ENCODE assay signal across 8 cellular contexts in genomic region chr6:42726485-42727083, GRCh38. TPM values are rescaled to one million over a fixed set of nuclear protein-coding genes. Genes with fewer than 3 reads are reported as not detected.
DNase-seq lines count a peak whose midpoint lies in the region; ATAC-seq and TF ChIP-seq lines count a peak whose summit lies in the region.

No MANE protein-coding gene starts in this region.

- H3K9me3 ChIP-seq in Caco-2 (no peaks in the 10 kb centered on the region), Loucy (ENCODE audit: insufficient read depth, low read depth, low read length) (no peaks in the 10 kb centered on the region), neuronal stem cell (replicated peaks in 1 of 2; ENCODE audit: control insufficient read depth in 2 of 2, insufficient read depth in 1 of 2, low read depth in 1 of 2, low read length in 2 of 2) (no peaks in the 10 kb centered on the region)

- H2BK12ac ChIP-seq in neuronal stem cell (ENCODE audit: low read length), result no peak overlapping the region

- H2BK120ac ChIP-seq in neuronal stem cell (ENCODE audit: low read depth, low read length), result no peak overlapping the region

- H3K27me3 ChIP-seq in Caco-2 (replicated peaks; ENCODE audit: control insufficient read depth, insufficient read depth, low read length) (no peaks in the 10 kb centered on the region), Loucy (ENCODE audit: insufficient read depth, low read length, poor library complexity, severe bottlenecking) (no peaks in the 10 kb centered on the region), neuronal stem cell (ENCODE audit: control insufficient read depth in 3 of 3, insufficient read depth in 3 of 3, low read depth in 1 of 3, low read length in 3 of 3) (peaks cover 0 to 15% (median 0%) of the 10 kb centered on the region in 3 experiments)

- no peak overlapping the region for H3K23ac ChIP-seq in neuronal stem cell (ENCODE audit: low read depth, low read length, poor library complexity)

- intact Hi-C loops in Caco-2 (cut with micrococcal nuclease; ENCODE audit: unreplicated experiment), result loop anchor here (1.0 kb wide), 3 partner anchors 65 to 173 kb away; no protein-coding TSS in a partner anchor

- peak overlapping the region; percentile 43 for H3K9ac ChIP-seq in Loucy (ENCODE audit: low read depth, low read length, poor library complexity, severe bottlenecking)
- H3K9ac ChIP-seq in neuronal stem cell (ENCODE audit: low read depth, low read length, poor library complexity), result no peak overlapping the region

- no peak overlapping the region for H3K27ac Mint-ChIP-seq in Caco-2 (ENCODE audit: unreplicated experiment)

- no peaks in the 10 kb centered on the region for H3K27me3 Mint-ChIP-seq in Caco-2 (ENCODE audit: insufficient read depth, unreplicated experiment)

- H3K36me3 ChIP-seq in Caco-2 (ENCODE audit: control insufficient read depth, insufficient read depth, low read length), result no peaks in the 10 kb centered on the region
- H3K36me3 ChIP-seq in Loucy (ENCODE audit: insufficient read depth, low read length), result no peaks in the 10 kb centered on the region
- no peaks in the 10 kb centered on the region for H3K36me3 ChIP-seq in neuronal stem cell (replicated peaks in 1 of 2; ENCODE audit: control insufficient read depth in 2 of 2, insufficient read depth in 2 of 2, low read length in 2 of 2)

- H3K4me2 ChIP-seq in Loucy (ENCODE audit: low read depth, low read length, poor library complexity, severe bottlenecking), result peak overlapping the region; percentile 75
- no peak overlapping the region for H3K4me2 ChIP-seq in neuronal stem cell (ENCODE audit: insufficient read depth, low read length, poor library complexity, severe bottlenecking)

- no peak overlapping the region for H3K18ac ChIP-seq in neuronal stem cell (ENCODE audit: low read length)

- H3F3A ChIP-seq in Loucy (ENCODE audit: low read depth), result no peaks in the 10 kb centered on the region

- H3K9me3 Mint-ChIP-seq in Caco-2 (ENCODE audit: unreplicated experiment), result no peaks in the 10 kb centered on the region

- CTCF ChIA-PET in Caco-2 (lab: Charles Lee), result interaction anchor here (0.6 to 2.4 kb wide), 6 partner anchors 19 to 72 kb away, joined by 3 to 34 read pairs (median 4); partner anchors contain the start of gene TBCC

- H3K14ac ChIP-seq in neuronal stem cell (ENCODE audit: low read length), result no peak overlapping the region

- H4K20me1 ChIP-seq in Loucy (ENCODE audit: insufficient read depth, low read length, poor library complexity, severe bottlenecking), result no peaks in the 10 kb centered on the region

- no peaks in the 10 kb centered on the region for H3K36me3 Mint-ChIP-seq in Caco-2 (ENCODE audit: insufficient read depth, unreplicated experiment)

- POLR2A ChIA-PET in Caco-2 (lab: Charles Lee), result no interaction called here

- no TSS peak for BruUV-seq in Caco-2 (replicated peaks; lab: Mats Ljungman, UMichigan)

- peaks cover 12% of the 10 kb centered on the region for H3K4me1 Mint-ChIP-seq in Caco-2 (ENCODE audit: low read depth, unreplicated experiment)

- H3K4me3 ChIP-seq in Caco-2 (ENCODE audit: low read depth, low read length) (peak overlapping the region; percentile 30), Loucy (ENCODE audit: low read length, poor library complexity, severe bottlenecking) (peak overlapping the region; percentile 58), foreskin fibroblast (ENCODE audit: low read depth in 1 of 2, low read length in 2 of 2) (peak overlapping the region; percentile 37 to 61), neuronal stem cell (ENCODE audit: low read length in 2 of 2) (no peak overlapping the region)

- no peaks in the 10 kb centered on the region for H3K9me2 ChIP-seq in Loucy (replicated peaks; ENCODE audit: low read depth, low read length)

- no peak overlapping the region for H4K8ac ChIP-seq in neuronal stem cell (ENCODE audit: low read depth, low read length)

- no peak overlapping the region for H2BK5ac ChIP-seq in neuronal stem cell (ENCODE audit: low read length)

- TF ChIP-seq CTCF in Caco-2 (IDR thresholded peaks at IDR 0.05; ENCODE audit: insufficient read depth in 1 of 2, low read depth in 1 of 2, low read length in 1 of 2, severe bottlenecking in 1 of 2, unreplicated experiment in 1 of 2) (peak; percentile 77 to 79), Loucy (conservative IDR thresholded peaks at IDR 0.05; ENCODE audit: low read length) (peak; percentile 91), foreskin fibroblast (IDR thresholded peaks at IDR 0.05; ENCODE audit: low read depth, low read length) (peak; percentile 86)

- no peaks in the 10 kb centered on the region for H3K79me1 ChIP-seq in neuronal stem cell (ENCODE audit: low read depth, low read length)

- no peaks in the 10 kb centered on the region for H3K79me2 ChIP-seq in Loucy (ENCODE audit: insufficient read depth, low read length)

- no peak overlapping the region for H3K27ac ChIP-seq in neuronal stem cell (replicated peaks; ENCODE audit: low read length)

- no peak overlapping the region for H3K4ac ChIP-seq in neuronal stem cell (ENCODE audit: low read length)

- peak; percentile 82 for ATAC-seq in GM21528 (IDR thresholded peaks at IDR 0.05; ENCODE audit: low FRiP score, unreplicated experiment)

- no peak overlapping the region for H4K91ac ChIP-seq in neuronal stem cell (ENCODE audit: low read depth, low read length, poor library complexity)

- no peak overlapping the region for H2BK15ac ChIP-seq in neuronal stem cell (ENCODE audit: low read length)

- H2AK5ac ChIP-seq in neuronal stem cell (ENCODE audit: low read depth, low read length), result no peak overlapping the region

- H3K4me1 ChIP-seq in Caco-2, result peaks cover 4% of the 10 kb centered on the region; the same call in 1 of the 2 replicates
- H3K4me1 ChIP-seq in Loucy (ENCODE audit: insufficient read depth, low read length, poor library complexity, severe bottlenecking), result peaks cover 7% of the 10 kb centered on the region
- H3K4me1 ChIP-seq in neuronal stem cell (ENCODE audit: control insufficient read depth in 2 of 2, insufficient read depth in 1 of 2, low read depth in 1 of 2, low read length in 2 of 2), result no peaks in the 10 kb centered on the region

- H2AFZ ChIP-seq in Loucy (ENCODE audit: low read length), result peak overlapping the region; percentile 96
- H2AFZ ChIP-seq in neuronal stem cell (ENCODE audit: low read length), result peak overlapping the region; percentile 78

- DNase-seq in Caco-2 (peak; percentile 69 to 71), SHP77 (lab: John Stamatoyannopoulos, UW) (peak; percentile 74 to 89), foreskin fibroblast (peak; percentile 89 to 96), neuronal stem cell (ENCODE audit: low spot score) (peak; percentile 74), stromal cell of bone marrow (ENCODE audit: low read depth) (peak; percentile 81)
- peak; percentile 50 for DNase-seq in activated effector memory CD4-positive, alpha-beta T cell treated with Interleukin-2 at 50 U/mL for 16 hours

- WGBS in neuronal stem cell (ENCODE audit: extremely low coverage in 2 of 2, insufficient read length in 2 of 2, insufficient replicate concordance in 1 of 2), 2 donors, result no CpG with 5 or more reads among the region's 14 CpGs

- H3K4me3 Mint-ChIP-seq in Caco-2 (ENCODE audit: unreplicated experiment), result peak overlapping the region; percentile 69

RNA-seq across cellular contexts. Expression of gene PRPH2, which starts 4.2 kb away (rescaled TPM):
- total RNA-seq in Caco-2 (2022), result not detected in 2 replicates
- polyA plus RNA-seq in neuronal stem cell (2013, experiment 1 of 2), result 0.10 TPM
- 0.11 TPM for polyA plus RNA-seq in neuronal stem cell (2013, experiment 2 of 2)

RNA-seq across cellular contexts. Expression of gene TBCC, which starts 19.3 kb away (rescaled TPM):
- 17.0 and 20.4 TPM in 2 replicates for total RNA-seq in Caco-2 (2022)
- polyA plus RNA-seq in neuronal stem cell (2013, experiment 1 of 2), result 17.4 TPM
- polyA plus RNA-seq in neuronal stem cell (2013, experiment 2 of 2), result 17.3 TPM

RNA-seq across cellular contexts. Expression of gene BICRAL, which starts 55.3 kb away (rescaled TPM):
- 5.0 and 5.3 TPM in 2 replicates for total RNA-seq in Caco-2 (2022)
- polyA plus RNA-seq in neuronal stem cell (2013, experiment 1 of 2), result 5.0 TPM
- polyA plus RNA-seq in neuronal stem cell (2013, experiment 2 of 2), result 4.7 TPM

Comparison
In these comparisons a context has a peak if more than half of its experiments do, and no peak if none do; other contexts are left out.
1. H3K4me3 ChIP-seq: peak in Caco-2 (single experiment), Loucy (single experiment) and foreskin fibroblast (2 of 2); none in neuronal stem cell (0 of 2).
2. Peak in every context shown above with its lines, with median percentiles within 50 percentile points of each other: DNase-seq and CTCF ChIP-seq.